11 cellular contexts compared by ENCODE assay signal in the genomic region with DNA sequence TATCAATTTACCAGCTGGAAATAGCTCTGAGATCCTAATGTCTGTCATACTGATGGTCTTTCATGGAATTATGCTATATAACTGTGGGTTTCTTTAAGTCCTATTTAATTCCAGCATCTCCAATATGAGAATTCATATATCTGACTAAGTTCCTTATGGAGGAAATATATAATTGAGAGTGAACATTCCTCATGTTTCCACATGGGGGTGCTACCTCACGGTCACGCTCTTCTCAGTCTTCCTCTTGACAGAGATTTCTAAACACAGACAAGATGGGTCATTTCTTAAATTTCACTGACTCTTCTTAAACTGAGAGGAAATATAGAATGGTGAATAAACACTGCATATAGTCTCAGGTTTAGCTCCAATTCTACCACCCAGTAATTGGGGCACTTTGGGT.
DNase-seq lines count a peak whose midpoint lies in the region; ATAC-seq and TF ChIP-seq lines count a peak whose summit lies in the region.
"Had no signal": no experiment of that assay in that cellular context is flagged by ENCODE, and none has a peak within 500 bp of the region (broad histone marks: within the 10 kb centered on the region; RNA-seq: fewer than 3 reads in every experiment).

No MANE protein-coding gene starts in this region.

- CTCF ChIA-PET in activated CD8-positive, alpha-beta T cell treated with anti-CD3 and anti-CD28 coated beads for 36 hours (lab: Charles Lee) = interaction anchor here (1.2 to 4.1 kb wide), 5 partner anchors 11 to 305 kb away, joined by 3 to 14 read pairs (median 4); no protein-coding TSS in a partner anchor
- CTCF ChIA-PET in activated CD8-positive, alpha-beta T cell treated with anti-CD3 and anti-CD28 coated beads, Interleukin-2, amount 10 ng/mL, durations not matched to agents 7 days and 5 days (lab: Charles Lee) = interaction anchor here (0.7 to 2.2 kb wide), 4 partner anchors 10 to 37 kb away, joined by 3 to 9 read pairs (median 4); no protein-coding TSS in a partner anchor

- no peaks in the 10 kb centered on the region for H3K27me3 ChIP-seq in testis
- H3K27me3 ChIP-seq: Peyer's patch, sigmoid colon had no signal

- peaks cover 5% of the 10 kb centered on the region for H3K4me1 Mint-ChIP-seq in activated CD8-positive, alpha-beta T cell treated with anti-CD3 and anti-CD28 coated beads for 36 hours (ENCODE audit: low read depth)
- no peaks in the 10 kb centered on the region for H3K4me1 Mint-ChIP-seq in activated CD8-positive, alpha-beta T cell treated with anti-CD3 and anti-CD28 coated beads, Interleukin-2, amount 10 ng/mL, durations not matched to agents 7 days and 5 days (ENCODE audit: low read depth)

- peaks cover 2% of the 10 kb centered on the region for H3K27me3 Mint-ChIP-seq in activated CD8-positive, alpha-beta T cell treated with anti-CD3 and anti-CD28 coated beads for 36 hours
- peaks cover 12% of the 10 kb centered on the region for H3K27me3 Mint-ChIP-seq in activated CD8-positive, alpha-beta T cell treated with anti-CD3 and anti-CD28 coated beads, Interleukin-2, amount 10 ng/mL, durations not matched to agents 7 days and 5 days (ENCODE audit: low read depth)

- no peaks in the 10 kb centered on the region for H3K4me1 ChIP-seq in testis
- H3K4me1 ChIP-seq: Peyer's patch, sigmoid colon had no signal

- H3K9me3 Mint-ChIP-seq in activated CD8-positive, alpha-beta T cell treated with anti-CD3 and anti-CD28 coated beads for 36 hours = no peaks in the 10 kb centered on the region
- H3K9me3 Mint-ChIP-seq in activated CD8-positive, alpha-beta T cell treated with anti-CD3 and anti-CD28 coated beads, Interleukin-2, amount 10 ng/mL, durations not matched to agents 7 days and 5 days (ENCODE audit: insufficient read depth) = no peaks in the 10 kb centered on the region

- no peaks in the 10 kb centered on the region for H3K36me3 ChIP-seq in testis (ENCODE audit: low read depth, missing control alignments)
- H3K36me3 ChIP-seq: Peyer's patch, sigmoid colon had no signal

- TF ChIP-seq POLR2A in testis (IDR thresholded peaks at IDR 0.05) = no peak

- H3K9me3 ChIP-seq in testis = no peaks in the 10 kb centered on the region
- H3K9me3 ChIP-seq: Peyer's patch, sigmoid colon had no signal

- intact Hi-C loops in activated CD8-positive, alpha-beta T cell treated with anti-CD3 and anti-CD28 coated beads for 36 hours (cut with micrococcal nuclease) = no loop called here
- intact Hi-C loops in testis (cut with DNase I; ENCODE audit: low total_unique reads) = no loop called here

- DNase-seq in activated CD8-positive, alpha-beta T cell treated with anti-CD3 and anti-CD28 coated beads for 36 hours = no peak
- no peak for DNase-seq in activated CD8-positive, alpha-beta T cell treated with anti-CD3 and anti-CD28 coated beads, Interleukin-2, amount 10 ng/mL, durations not matched to agents 7 days and 5 days
- DNase-seq in dermis blood vessel endothelial cell (peak; percentile 44), testis (peak; percentile 14), NCI-H2029 (lab: John Stamatoyannopoulos, UW) (no peak), AG08395 (ENCODE audit: low spot score) (no peak)
- DNase-seq: activated gamma-delta T cell treated with Interleukin-2 at 50 U/mL for 16 hours, Peyer's patch, sigmoid colon had no signal

- no peaks in the 10 kb centered on the region for H3K36me3 Mint-ChIP-seq in activated CD8-positive, alpha-beta T cell treated with anti-CD3 and anti-CD28 coated beads for 36 hours (ENCODE audit: low read depth)
- H3K36me3 Mint-ChIP-seq in activated CD8-positive, alpha-beta T cell treated with anti-CD3 and anti-CD28 coated beads, Interleukin-2, amount 10 ng/mL, durations not matched to agents 7 days and 5 days (ENCODE audit: low read depth) = no peaks in the 10 kb centered on the region

- H3K4me3 ChIP-seq in testis = no peak overlapping the region
- H3K4me3 ChIP-seq: Peyer's patch, sigmoid colon had no signal

- ATAC-seq in activated CD8-positive, alpha-beta T cell treated with anti-CD3 and anti-CD28 coated beads for 36 hours = no peak
- no peak for ATAC-seq in activated CD8-positive, alpha-beta T cell treated with anti-CD3 and anti-CD28 coated beads, Interleukin-2, amount 10 ng/mL, durations not matched to agents 7 days and 5 days
- ATAC-seq in HG03565 (IDR thresholded peaks at IDR 0.05; ENCODE audit: unreplicated experiment) = peak; percentile 77
- ATAC-seq in GM19035 (IDR thresholded peaks at IDR 0.05; ENCODE audit: unreplicated experiment) = no peak

- POLR2A ChIA-PET in activated CD8-positive, alpha-beta T cell treated with anti-CD3 and anti-CD28 coated beads for 36 hours (lab: Charles Lee) = no interaction called here
- POLR2A ChIA-PET in activated CD8-positive, alpha-beta T cell treated with anti-CD3 and anti-CD28 coated beads, Interleukin-2, amount 10 ng/mL, durations not matched to agents 7 days and 5 days (lab: Charles Lee) = no interaction called here

- TF ChIP-seq CTCF in activated CD8-positive, alpha-beta T cell treated with anti-CD3 and anti-CD28 coated beads for 36 hours (IDR thresholded peaks at IDR 0.05) = peak; percentile 40
- TF ChIP-seq CTCF in testis (IDR thresholded peaks at IDR 0.05) = peak; percentile 9 to 38 (median 35)

- H3K27ac ChIP-seq in testis = no peak overlapping the region
- H3K27ac ChIP-seq: Peyer's patch, sigmoid colon had no signal

- WGBS in testis, 2 donors = 33 to 37% methylated on average over 2 of the region's 2 CpGs

- no peak overlapping the region for H3K4me3 Mint-ChIP-seq in activated CD8-positive, alpha-beta T cell treated with anti-CD3 and anti-CD28 coated beads for 36 hours
- H3K4me3 Mint-ChIP-seq in activated CD8-positive, alpha-beta T cell treated with anti-CD3 and anti-CD28 coated beads, Interleukin-2, amount 10 ng/mL, durations not matched to agents 7 days and 5 days = no peak overlapping the region

- H3K27ac Mint-ChIP-seq in activated CD8-positive, alpha-beta T cell treated with anti-CD3 and anti-CD28 coated beads for 36 hours = no peak overlapping the region
- H3K27ac Mint-ChIP-seq in activated CD8-positive, alpha-beta T cell treated with anti-CD3 and anti-CD28 coated beads, Interleukin-2, amount 10 ng/mL, durations not matched to agents 7 days and 5 days = no peak overlapping the region

Comparison
In these comparisons a context has a peak if more than half of its experiments do, and no peak if none do; other contexts are left out.
1. DNase-seq: peak in dermis blood vessel endothelial cell (single experiment) and testis (single experiment); none in activated CD8-positive, alpha-beta T cell treated with anti-CD3 and anti-CD28 coated beads for 36 hours (single experiment), activated CD8-positive, alpha-beta T cell treated with anti-CD3 and anti-CD28 coated beads, Interleukin-2, amount 10 ng/mL, durations not matched to agents 7 days and 5 days (single experiment), NCI-H2029 (single experiment) and AG08395 (single experiment).